ENCODE assay signal across 9 cellular contexts in genomic region chr10:61001731-61002122, GRCh38. TPM values are rescaled to one million over a fixed set of nuclear protein-coding genes. Genes with fewer than 3 reads are reported as not detected.
DNase-seq lines count a peak whose midpoint lies in the region; ATAC-seq, FAIRE-seq and TF ChIP-seq lines count a peak whose summit lies in the region.
"Had no signal": no experiment of that assay in that cellular context is flagged by ENCODE, and none has a peak within 500 bp of the region (broad histone marks: within the 10 kb centered on the region; RNA-seq: fewer than 3 reads in every experiment).

No MANE protein-coding gene starts in this region.

- H3K23ac ChIP-seq in IMR-90 (ENCODE audit: low read depth, low read length) (no peak overlapping the region), H1 (ENCODE audit: insufficient read length) (no peak overlapping the region)

- no peak overlapping the region for H2BK15ac ChIP-seq in IMR-90 (ENCODE audit: low read depth, low read length)
- H2BK15ac ChIP-seq in H1 (ENCODE audit: low read length), result no peak overlapping the region

- H3K18ac ChIP-seq in IMR-90 (ENCODE audit: low read depth, low read length), result no peak overlapping the region
- H3K18ac ChIP-seq in H1 (ENCODE audit: extremely low read depth, low read length), result no peak overlapping the region

- H3K36me3 Mint-ChIP-seq in nephron progenitor cell (ENCODE audit: low read depth), result no peaks in the 10 kb centered on the region
- H3K36me3 Mint-ChIP-seq in activated CD4-positive, alpha-beta memory T cell treated with anti-CD3 and anti-CD28 coated beads, Interleukin-2, amount 10 ng/mL, durations not matched to agents 7 days and 5 days (ENCODE audit: low read depth), result no peaks in the 10 kb centered on the region

- H2BK120ac ChIP-seq in IMR-90 (ENCODE audit: low read depth, low read length), result no peak overlapping the region
- no peak overlapping the region for H2BK120ac ChIP-seq in H1 (replicated peaks; ENCODE audit: low read depth, low read length)

- H3K9me1 ChIP-seq in IMR-90 (ENCODE audit: insufficient read depth, low read length), result no peaks in the 10 kb centered on the region

- no peaks in the 10 kb centered on the region for H3K9me3 ChIP-seq in IMR-90 (ENCODE audit: control insufficient read depth, insufficient read depth, low read length)
- no peaks in the 10 kb centered on the region for H3K9me3 ChIP-seq in H1 (ENCODE audit: insufficient read depth in 2 of 2, low read depth in 1 of 2, low read length in 1 of 2)

- peak overlapping the region; percentile 42; the same call in 1 of the 2 replicates for H3K27ac ChIP-seq in 22Rv1
- H3K27ac ChIP-seq in IMR-90 (ENCODE audit: insufficient read depth, low read length), result no peak overlapping the region
- no peak overlapping the region for H3K27ac ChIP-seq in H1 (ENCODE audit: low read depth, low read length)

- H3K14ac ChIP-seq in IMR-90 (replicated peaks; ENCODE audit: low read depth, low read length) (no peak overlapping the region), H1 (ENCODE audit: insufficient read length) (no peak overlapping the region)

- TF ChIP-seq RAD21 in IMR-90 (IDR thresholded peaks at IDR 0.05; ENCODE audit: low read length) (no peak), H1 (IDR thresholded peaks at IDR 0.05 in 1 of 2, conservative IDR thresholded peaks at IDR 0.05 in 1 of 2; ENCODE audit: low read depth in 2 of 2, low read length in 2 of 2) (no peak)

- H4K5ac ChIP-seq in IMR-90 (ENCODE audit: low read depth, low read length) (no peak overlapping the region), H1 (ENCODE audit: insufficient read length, low read depth, low read length) (no peak overlapping the region)

- H4K8ac ChIP-seq in IMR-90 (ENCODE audit: low read depth in 2 of 2, low read length in 2 of 2), result no peak overlapping the region
- H4K8ac ChIP-seq in H1 (ENCODE audit: extremely low read depth, insufficient read depth, low read length), result peak overlapping the region; percentile 15; the same call in 1 of the 2 replicates

- H3K4me1 ChIP-seq in IMR-90 (ENCODE audit: control insufficient read depth, insufficient read depth, low read length) (0 out of 2 replicates have a peak, but pooled peaks cover 1% of the 10 kb centered on the region), H1 (replicated peaks in 1 of 4; ENCODE audit: control insufficient read depth in 3 of 4, insufficient read depth in 4 of 4, low read length in 3 of 4) (0 out of 7 replicates have a peak, but pooled peaks cover 0 to 2% (median 0%) of the 10 kb centered on the region in 4 experiments)

- BruUV-seq in IMR-90 (replicated peaks; lab: Mats Ljungman, UMichigan), result no TSS peak

- H3K56ac ChIP-seq in IMR-90 (ENCODE audit: extremely low read depth, insufficient read depth, low read length), result no peak overlapping the region
- H3K56ac ChIP-seq in H1 (replicated peaks; ENCODE audit: insufficient read length, low read depth, low read length), result no peak overlapping the region

- no peak overlapping the region for H4K91ac ChIP-seq in IMR-90 (ENCODE audit: insufficient read depth, low read depth, low read length)
- H4K91ac ChIP-seq in H1 (replicated peaks; ENCODE audit: insufficient read length, low read length), result no peak overlapping the region

- H3K9ac ChIP-seq in IMR-90 (ENCODE audit: low read depth, low read length), result no peak overlapping the region
- H3K9ac ChIP-seq in H1 (replicated peaks in 1 of 4; ENCODE audit: extremely low read depth in 1 of 4, low read depth in 3 of 4, low read length in 3 of 4), result no peak overlapping the region

- DNase-seq in IMR-90, result no peak
- DNase-seq in H1 (ENCODE audit: low read depth in 1 of 2, low spot score in 2 of 2), result no peak
- DNase-seq in nephron progenitor cell, result no peak
- no peak for DNase-seq in inferior parietal cortex (ENCODE audit: extremely low spot score)
- DNase-seq in activated CD4-positive, alpha-beta memory T cell treated with anti-CD3 and anti-CD28 coated beads, Interleukin-2, amount 10 ng/mL, durations not matched to agents 7 days and 5 days, result no peak

- H2AK5ac ChIP-seq in IMR-90 (ENCODE audit: low read depth, low read length), result no peak overlapping the region
- H2AK5ac ChIP-seq in H1 (ENCODE audit: low read depth, low read length), result no peak overlapping the region

- H3K4ac ChIP-seq in IMR-90 (ENCODE audit: low read depth, low read length), result no peak overlapping the region
- no peak overlapping the region for H3K4ac ChIP-seq in H1 (replicated peaks; ENCODE audit: insufficient read length, low read depth, low read length)

- H3K36me3 ChIP-seq in IMR-90 (ENCODE audit: control insufficient read depth, insufficient read depth, low read length) (no peaks in the 10 kb centered on the region), H1 (ENCODE audit: control insufficient read depth in 2 of 4, insufficient read depth in 4 of 4, low read length in 3 of 4) (no peaks in the 10 kb centered on the region)

- no peak for TF ChIP-seq EP300 in H1 (IDR thresholded peaks at IDR 0.05; ENCODE audit: borderline replicate concordance in 1 of 2, low read depth in 2 of 2, low read length in 2 of 2)

- TF ChIP-seq POLR2A in IMR-90 (IDR thresholded peaks at IDR 0.05; ENCODE audit: low read depth, low read length) (no peak), H1 (IDR thresholded peaks at IDR 0.05; ENCODE audit: control extremely low read depth in 1 of 2, low read depth in 2 of 2, low read length in 2 of 2) (no peak)

- H3K27me3 Mint-ChIP-seq in nephron progenitor cell (ENCODE audit: low read depth, poor library complexity), result peaks cover 17% of the 10 kb centered on the region
- peaks cover 43% of the 10 kb centered on the region for H3K27me3 Mint-ChIP-seq in activated CD4-positive, alpha-beta memory T cell treated with anti-CD3 and anti-CD28 coated beads, Interleukin-2, amount 10 ng/mL, durations not matched to agents 7 days and 5 days

- WGBS in IMR-90 (ENCODE audit: extremely low coverage in 2 of 2, insufficient read length in 1 of 2), 2 experiments, result 25% methylated on average over 10 of the region's 18 CpGs; no CpG with 5 or more reads in 1 of the 2 experiments
- WGBS in H1 (ENCODE audit: extremely low coverage in 1 of 2, insufficient coverage in 1 of 2, insufficient read length in 1 of 2, insufficient replicate concordance in 2 of 2, low coverage in 1 of 2, low lambda C conversion rate in 2 of 2, missing lambda C conversion rate in 1 of 2), 2 experiments, result 40% methylated on average over 14 of the region's 18 CpGs; no CpG with 5 or more reads in 1 of the 2 experiments

- peaks cover 9% of the 10 kb centered on the region for H3K23me2 ChIP-seq in H1 (ENCODE audit: low read depth, low read length)

- no peaks in the 10 kb centered on the region for H3K79me1 ChIP-seq in IMR-90 (ENCODE audit: low read depth in 1 of 2, low read length in 2 of 2)
- H3K79me1 ChIP-seq in H1 (ENCODE audit: low read depth, low read length), result no peaks in the 10 kb centered on the region

- in situ Hi-C loops in IMR-90 (cut with MboI; ENCODE audit: low sequenced_read_pairs), result no loop called here

- CTCF ChIA-PET in IMR-90 (lab: Yijun Ruan, JAX), result no interaction called here
- CTCF ChIA-PET in H1 (lab: Charles Lee; ENCODE audit: partially characterized antibody), result interaction anchor here (0.8 kb wide), 1 partner anchor 189 kb away, joined by 3 read pairs; no protein-coding TSS in a partner anchor
- CTCF ChIA-PET in activated CD4-positive, alpha-beta memory T cell treated with anti-CD3 and anti-CD28 coated beads, Interleukin-2, amount 10 ng/mL, durations not matched to agents 7 days and 5 days (lab: Charles Lee), result no interaction called here

- TF ChIP-seq CTCF in 22Rv1 (IDR thresholded peaks at IDR 0.05) (no peak), IMR-90 (conservative IDR thresholded peaks at IDR 0.05; ENCODE audit: low read depth, low read length) (no peak), H1 (IDR thresholded peaks at IDR 0.05; ENCODE audit: control extremely low read depth in 1 of 3, insufficient read depth in 1 of 3, low read depth in 1 of 3, low read length in 3 of 3) (no peak), nephron progenitor cell (IDR thresholded peaks at IDR 0.05) (no peak)

- peak overlapping the region; percentile 52 for H3K4me3 ChIP-seq in IMR-90 (ENCODE audit: insufficient read depth, low read depth, low read length)
- H3K4me3 ChIP-seq in H1 (ENCODE audit: extremely low read depth in 1 of 4, insufficient read depth in 2 of 4, low read depth in 3 of 4, low read length in 4 of 4), result peak overlapping the region; percentile 45 to 72 (median 50)

- peaks cover 8% of the 10 kb centered on the region for H3K4me1 Mint-ChIP-seq in nephron progenitor cell
- H3K4me1 Mint-ChIP-seq in activated CD4-positive, alpha-beta memory T cell treated with anti-CD3 and anti-CD28 coated beads, Interleukin-2, amount 10 ng/mL, durations not matched to agents 7 days and 5 days, result peaks cover 3% of the 10 kb centered on the region

- dilution Hi-C loops in IMR-90 (cut with HindIII; ENCODE audit: low sequenced_read_pairs, unreplicated experiment), result no loop called here

- H3K4me3 Mint-ChIP-seq in nephron progenitor cell, result peak overlapping the region; percentile 78
- H3K4me3 Mint-ChIP-seq in activated CD4-positive, alpha-beta memory T cell treated with anti-CD3 and anti-CD28 coated beads, Interleukin-2, amount 10 ng/mL, durations not matched to agents 7 days and 5 days, result no peak overlapping the region

- H3K4me2 ChIP-seq in IMR-90 (ENCODE audit: low read depth, low read length), result no peak overlapping the region
- H3K4me2 ChIP-seq in H1 (ENCODE audit: insufficient read depth in 1 of 2, low read depth in 2 of 2, low read length in 2 of 2), result peak overlapping the region; percentile 72 to 86

- no peaks in the 10 kb centered on the region for H3K79me2 ChIP-seq in H1 (ENCODE audit: control insufficient read depth in 1 of 2, insufficient read depth in 2 of 2, low read length in 2 of 2)

- H3K27me3 ChIP-seq in IMR-90 (ENCODE audit: control insufficient read depth, insufficient read depth, low read length) (peaks cover 9% of the 10 kb centered on the region), H1 (replicated peaks in 1 of 4; ENCODE audit: control insufficient read depth in 3 of 4, extremely low read depth in 1 of 4, insufficient read depth in 3 of 4, low read length in 3 of 4) (peaks cover 0 to 9% (median 6%) of the 10 kb centered on the region in 4 experiments; a peak in 5 of 7 replicates)

- peaks cover 17% of the 10 kb centered on the region for H3K9me3 Mint-ChIP-seq in nephron progenitor cell
- no peaks in the 10 kb centered on the region for H3K9me3 Mint-ChIP-seq in activated CD4-positive, alpha-beta memory T cell treated with anti-CD3 and anti-CD28 coated beads, Interleukin-2, amount 10 ng/mL, durations not matched to agents 7 days and 5 days

- H2AFZ ChIP-seq in IMR-90 (replicated peaks; ENCODE audit: low read length, poor library complexity) (peak overlapping the region; percentile 83), H1 (ENCODE audit: low read length) (no peak overlapping the region; the same call in 1 of the 2 replicates)

- H2BK12ac ChIP-seq in H1 (ENCODE audit: low read depth, low read length), result no peak overlapping the region

- H3K27ac Mint-ChIP-seq in nephron progenitor cell, result no peak overlapping the region
- H3K27ac Mint-ChIP-seq in activated CD4-positive, alpha-beta memory T cell treated with anti-CD3 and anti-CD28 coated beads, Interleukin-2, amount 10 ng/mL, durations not matched to agents 7 days and 5 days, result no peak overlapping the region

- no peak overlapping the region for H2BK5ac ChIP-seq in IMR-90 (ENCODE audit: low read depth, low read length, poor library complexity, severe bottlenecking)
- no peak overlapping the region for H2BK5ac ChIP-seq in H1 (ENCODE audit: low read depth, low read length)

- POLR2A ChIA-PET in IMR-90 (lab: Charles Lee; ENCODE audit: unreplicated experiment) (no interaction called here), H1 (lab: Charles Lee; ENCODE audit: partially characterized antibody) (no interaction called here)
- POLR2A ChIA-PET in activated CD4-positive, alpha-beta memory T cell treated with anti-CD3 and anti-CD28 coated beads, Interleukin-2, amount 10 ng/mL, durations not matched to agents 7 days and 5 days (lab: Charles Lee), result no interaction called here

- FAIRE-seq in H1 (lab: Jason Lieb, UNC), result no peak
- FAIRE-seq: HTR-8/SVneo had no signal

- H4K20me1 ChIP-seq in IMR-90 (ENCODE audit: insufficient read depth, low read length) (no peaks in the 10 kb centered on the region), H1 (replicated peaks in 1 of 2; ENCODE audit: control insufficient read depth in 1 of 2, insufficient read depth in 2 of 2, low read length in 2 of 2) (peaks cover 0 to 2% of the 10 kb centered on the region in 2 experiments)

- H2BK20ac ChIP-seq in IMR-90 (ENCODE audit: low read depth, low read length) (no peak overlapping the region), H1 (ENCODE audit: low read length) (no peak overlapping the region)

- ATAC-seq in IMR-90 (ENCODE audit: low read depth), result peak; percentile 11; the same call in 1 of the 2 replicates
- no peak for ATAC-seq in HG02981 (IDR thresholded peaks at IDR 0.05; ENCODE audit: unreplicated experiment)
- ATAC-seq in HG03460 (IDR thresholded peaks at IDR 0.05; ENCODE audit: unreplicated experiment), result no peak

- intact Hi-C loops in IMR-90 (cut with micrococcal nuclease), result no loop called here

- peak overlapping the region; percentile 62 for H2AK9ac ChIP-seq in IMR-90 (replicated peaks; ENCODE audit: low read depth, low read length, poor library complexity)

RNA-seq across cellular contexts. Expression of gene RHOBTB1, which starts 57.7 kb away (rescaled TPM):
- 15.2 and 18.9 TPM in 2 replicates for total RNA-seq in IMR-90 (2012; rRNA removed)
- polyA plus RNA-seq in IMR-90 (2012; rRNA removed) (8.8 and 8.9 TPM in 2 replicates), H1 (2011; rRNA removed) (4.4 and 6.1 TPM in 2 replicates)
- 3.7 and 4.9 TPM in 2 replicates for polyA plus RNA-seq in IMR-90 (2012; cell fraction: cytosol; rRNA removed)
- 3.6 and 19.2 TPM in 2 replicates for polyA plus RNA-seq in IMR-90 (2012; cell fraction: nucleus; rRNA removed; ENCODE audit: low replicate concordance)
- total RNA-seq in H1 (2021; fragmentation: NEBNext Ultra II Directional; extraction: Animal tissue kit (Norgen Biotek cat#: 25700)), result 7.4 and 9.3 TPM in 2 replicates
- 8.0 TPM for polyA plus RNA-seq in H1 (2011; cell fraction: cytosol; rRNA removed)
- polyA plus RNA-seq in H1 (2011; cell fraction: nucleus; rRNA removed), result 7.6 TPM
- polyA plus RNA-seq in H1 (2012, experiment 1 of 2), result 5.9 to 9.9 TPM (median 7.1 TPM) in 4 replicates
- 0.43 TPM for polyA plus RNA-seq in H1 (2012, experiment 2 of 2)
- 7.9 TPM for polyA plus RNA-seq in H1 (2013, experiment 1 of 2)
- 6.7 TPM for polyA plus RNA-seq in H1 (2013, experiment 2 of 2)
- polyA minus RNA-seq in H1 (2011; rRNA and poly(A)+ RNA removed), result 10.1 and 10.7 TPM in 2 replicates
- 5.5 TPM for polyA minus RNA-seq in H1 (2011; cell fraction: cytosol; rRNA and poly(A)+ RNA removed)
- 8.5 TPM for polyA minus RNA-seq in H1 (2011; cell fraction: nucleus; rRNA and poly(A)+ RNA removed)
- under 1 TPM in 1 of 2 experiments, not detected in 1; 0.05 TPM for total RNA-seq in activated CD4-positive, alpha-beta memory T cell treated with anti-CD3 and anti-CD28 coated beads, Interleukin-2, amount 10 ng/mL, durations not matched to agents 7 days and 5 days
